Comparison of ENCODE assay signal across 8 cellular contexts in the genomic region with DNA sequence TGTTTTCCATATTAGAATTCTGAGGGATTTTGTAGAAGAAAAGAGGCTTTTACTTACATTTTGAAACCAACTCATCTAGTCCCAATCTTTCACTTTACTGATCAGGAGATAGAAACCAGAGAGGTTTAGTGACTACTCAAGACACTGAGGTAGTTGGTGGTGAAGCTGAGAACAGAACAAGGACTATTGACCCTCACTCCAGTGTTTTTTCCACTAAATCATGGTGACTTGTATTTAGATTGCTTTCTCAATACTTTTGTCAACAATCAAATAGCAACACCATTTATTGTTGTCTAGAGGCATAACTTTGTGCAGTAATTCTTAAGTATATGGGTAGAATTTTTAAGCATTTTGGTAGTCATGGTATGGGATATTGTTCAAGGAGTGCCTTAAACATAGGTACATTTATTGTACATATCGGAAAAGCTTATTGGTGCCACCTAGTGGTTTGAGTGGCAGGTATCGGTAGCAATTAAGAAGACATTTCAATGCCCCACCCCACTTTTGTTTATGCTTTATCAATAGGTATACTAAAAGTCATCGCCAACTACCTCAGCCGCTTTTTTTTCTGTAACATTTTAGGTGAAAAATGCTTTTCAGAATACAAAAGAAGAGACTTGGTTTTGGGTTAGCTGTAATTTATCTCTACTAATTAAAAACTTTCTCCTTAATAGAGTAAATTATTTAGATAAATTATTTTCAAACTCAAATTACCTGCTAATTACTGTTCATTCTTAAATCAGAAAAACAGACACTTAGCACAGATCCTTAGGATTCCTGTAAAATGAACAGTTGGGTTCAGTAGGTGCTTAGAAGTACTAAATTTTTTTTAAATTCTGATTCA. TPM values are rescaled to one million over a fixed set of nuclear protein-coding genes. Genes with fewer than 3 reads are reported as not detected.
DNase-seq lines count a peak whose midpoint lies in the region; ATAC-seq and TF ChIP-seq lines count a peak whose summit lies in the region.

No MANE protein-coding gene starts in this region.

- no peaks in the 10 kb centered on the region for H3K79me2 ChIP-seq in ACC112 (ENCODE audit: control insufficient read depth, insufficient read depth, low read length, unreplicated experiment)
- H3K79me2 ChIP-seq in Loucy (ENCODE audit: insufficient read depth, low read length): no peaks in the 10 kb centered on the region

- no peak overlapping the region for H3K4me3 Mint-ChIP-seq in T-helper 2 cell treated with Interferon-gamma antibody and Interleukin-4, amounts not matched to agents 5 μg/mL and 100 μg/mL, for 36 hours

- CTCF ChIA-PET in Panc1 (lab: Charles Lee): interaction anchor here (0.6 to 0.7 kb wide), 3 partner anchors 10 to 214 kb away, joined by 3 to 7 read pairs (median 5); no protein-coding TSS in a partner anchor

- TF ChIP-seq CTCF in GM06990 (IDR thresholded peaks at IDR 0.05; ENCODE audit: insufficient read depth, low read length, poor library complexity, severe bottlenecking): peak; percentile 54
- TF ChIP-seq CTCF in Loucy (conservative IDR thresholded peaks at IDR 0.05; ENCODE audit: low read length): peak; percentile 82
- TF ChIP-seq CTCF in Panc1 (IDR thresholded peaks at IDR 0.05): peak; percentile 73; the same call in 1 of the 2 replicates

- POLR2A ChIA-PET in Panc1 (lab: Charles Lee): no interaction called here

- in situ Hi-C loops in Panc1 (cut with HindIII; ENCODE audit: low pct_unique_long_range_greater_than_20kb, low sequenced_read_pairs): no loop called here

- H3K27ac Mint-ChIP-seq in T-helper 2 cell treated with Interferon-gamma antibody and Interleukin-4, amounts not matched to agents 5 μg/mL and 100 μg/mL, for 36 hours: no peak overlapping the region

- H3K9me2 ChIP-seq in Loucy (replicated peaks; ENCODE audit: low read depth, low read length): no peaks in the 10 kb centered on the region

- H3K27me3 Mint-ChIP-seq in T-helper 2 cell treated with Interferon-gamma antibody and Interleukin-4, amounts not matched to agents 5 μg/mL and 100 μg/mL, for 36 hours (ENCODE audit: low read depth): peaks cover 3% of the 10 kb centered on the region

- H3K4me3 ChIP-seq in ACC112 (ENCODE audit: low read depth, low read length) (no peak overlapping the region), GM06990 (replicated peaks; ENCODE audit: low read depth, low read length) (no peak overlapping the region), Loucy (ENCODE audit: low read length, poor library complexity, severe bottlenecking) (no peak overlapping the region), Panc1 (ENCODE audit: low read depth in 2 of 2, low read length in 2 of 2) (no peak overlapping the region)

- intact Hi-C loops in Panc1 (cut with micrococcal nuclease; ENCODE audit: unreplicated experiment): loop anchor here (5.0 kb wide), 3 partner anchors 181 to 331 kb away; no protein-coding TSS in a partner anchor

- no peaks in the 10 kb centered on the region for H3K9me3 Mint-ChIP-seq in T-helper 2 cell treated with Interferon-gamma antibody and Interleukin-4, amounts not matched to agents 5 μg/mL and 100 μg/mL, for 36 hours

- H3K4me2 ChIP-seq in Loucy (ENCODE audit: low read depth, low read length, poor library complexity, severe bottlenecking): no peak overlapping the region

- H3K9me3 ChIP-seq in Loucy (ENCODE audit: insufficient read depth, low read depth, low read length): no peaks in the 10 kb centered on the region
- H3K9me3 ChIP-seq in Panc1 (ENCODE audit: control insufficient read depth, insufficient read depth, low read depth, low read length): no peaks in the 10 kb centered on the region

- H3K4me1 ChIP-seq in ACC112 (ENCODE audit: control insufficient read depth, insufficient read depth, low read length, unreplicated experiment): peaks cover 6% of the 10 kb centered on the region
- H3K4me1 ChIP-seq in Loucy (ENCODE audit: insufficient read depth, low read length, poor library complexity, severe bottlenecking): no peaks in the 10 kb centered on the region
- H3K4me1 ChIP-seq in Panc1 (ENCODE audit: control insufficient read depth, insufficient read depth, low read length): no peaks in the 10 kb centered on the region

- ATAC-seq in Panc1: peak; percentile 90

- H4K20me1 ChIP-seq in Loucy (ENCODE audit: insufficient read depth, low read length, poor library complexity, severe bottlenecking): no peaks in the 10 kb centered on the region

- H3K9ac ChIP-seq in Loucy (ENCODE audit: low read depth, low read length, poor library complexity, severe bottlenecking): no peak overlapping the region

- DNase-seq in GM06990 (ENCODE audit: extremely low read depth, insufficient read length): peak; percentile 6
- DNase-seq in HCEC 1CT: peak; percentile 59
- peak; percentile 27 for DNase-seq in Panc1 (ENCODE audit: low read depth, low spot score)
- peak; percentile 83 for DNase-seq in dermis blood vessel endothelial cell
- DNase-seq in mucosa of gallbladder (ENCODE audit: low spot score): peak; percentile 47
- no peak for DNase-seq in T-helper 2 cell treated with Interferon-gamma antibody and Interleukin-4, amounts not matched to agents 5 μg/mL and 100 μg/mL, for 36 hours (ENCODE audit: low spot score)

- no peaks in the 10 kb centered on the region for H3K36me3 Mint-ChIP-seq in T-helper 2 cell treated with Interferon-gamma antibody and Interleukin-4, amounts not matched to agents 5 μg/mL and 100 μg/mL, for 36 hours (ENCODE audit: low read depth)

- no TSS peak for BruUV-seq in Panc1 (replicated peaks; lab: Mats Ljungman, UMichigan)

- H2AFZ ChIP-seq in ACC112 (ENCODE audit: low read length, unreplicated experiment) (peak overlapping the region; percentile 51), Loucy (ENCODE audit: low read length) (peak overlapping the region; percentile 35; the same call in 1 of the 2 replicates)

- no peaks in the 10 kb centered on the region for H3F3A ChIP-seq in Loucy (ENCODE audit: low read depth)

- H3K36me3 ChIP-seq in ACC112 (ENCODE audit: insufficient read depth, low read length): no peaks in the 10 kb centered on the region
- no peaks in the 10 kb centered on the region for H3K36me3 ChIP-seq in GM06990 (ENCODE audit: control insufficient read depth, insufficient read depth, low read length)
- no peaks in the 10 kb centered on the region for H3K36me3 ChIP-seq in Loucy (ENCODE audit: insufficient read depth, low read length)
- H3K36me3 ChIP-seq in Panc1 (ENCODE audit: control insufficient read depth, insufficient read depth, low read length): no peaks in the 10 kb centered on the region

- H3K4me1 Mint-ChIP-seq in T-helper 2 cell treated with Interferon-gamma antibody and Interleukin-4, amounts not matched to agents 5 μg/mL and 100 μg/mL, for 36 hours (ENCODE audit: low read depth): no peaks in the 10 kb centered on the region

- H3K27me3 ChIP-seq in ACC112 (ENCODE audit: insufficient read depth, low read length) (no peaks in the 10 kb centered on the region), GM06990 (replicated peaks; ENCODE audit: control insufficient read depth, insufficient read depth, low read length) (no peaks in the 10 kb centered on the region), Loucy (ENCODE audit: insufficient read depth, low read length, poor library complexity, severe bottlenecking) (no peaks in the 10 kb centered on the region), Panc1 (ENCODE audit: control insufficient read depth, insufficient read depth, low read length) (no peaks in the 10 kb centered on the region)

- H3K27ac ChIP-seq in ACC112 (ENCODE audit: low read depth, low read length) (no peak overlapping the region), Panc1 (ENCODE audit: low read length) (peak overlapping the region; percentile 25; the same call in 1 of the 2 replicates)

RNA-seq across cellular contexts. Expression of gene PAWR, which starts 47.3 kb away (rescaled TPM):
- 142 TPM for total RNA-seq in Panc1 (2021; ENCODE audit: unreplicated experiment)
- 55.9 TPM for polyA plus RNA-seq in Panc1 (2012; ENCODE audit: insufficient read length)
- 141 and 154 TPM in 2 replicates for total RNA-seq in dermis blood vessel endothelial cell
- total RNA-seq in mucosa of gallbladder: 123 TPM
